In the genomic region with DNA sequence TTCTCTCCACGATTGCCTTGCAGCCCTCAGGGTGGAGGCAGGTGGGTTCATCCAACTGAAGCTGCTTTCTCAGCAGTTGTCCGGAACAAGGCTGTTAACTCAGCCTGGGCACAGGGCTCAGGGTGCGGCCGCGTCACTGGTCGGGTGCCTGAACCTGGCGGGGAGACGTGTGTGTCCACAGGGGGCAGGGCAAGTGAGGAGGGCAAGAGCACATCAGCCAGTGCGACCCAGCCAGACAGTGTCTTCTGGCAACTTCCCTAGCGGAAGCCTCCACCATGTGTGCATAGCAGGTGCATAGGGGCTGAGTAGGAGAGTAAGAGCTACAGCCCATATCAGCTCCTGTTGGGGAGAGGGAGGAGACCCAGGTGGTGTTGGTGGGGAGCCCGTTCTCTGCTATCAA, we compare ENCODE assay signal across 20 cellular contexts.
DNase-seq lines count a peak whose midpoint lies in the region; ATAC-seq, FAIRE-seq and TF ChIP-seq lines count a peak whose summit lies in the region.
"Had no signal": no experiment of that assay in that cellular context is flagged by ENCODE, and none has a peak within 500 bp of the region (broad histone marks: within the 10 kb centered on the region; RNA-seq: fewer than 3 reads in every experiment).

No MANE protein-coding gene starts in this region.

- no peaks in the 10 kb centered on the region for H4K20me1 ChIP-seq in H1 (replicated peaks in 1 of 2; ENCODE audit: control insufficient read depth in 1 of 2, insufficient read depth in 2 of 2, low read length in 2 of 2)

- H3K9ac ChIP-seq in H1 (replicated peaks in 1 of 4; ENCODE audit: extremely low read depth in 1 of 4, low read depth in 3 of 4, low read length in 3 of 4) (no peak overlapping the region), neuronal stem cell (ENCODE audit: low read depth, low read length, poor library complexity) (peak overlapping the region; percentile 53)

- H3K14ac ChIP-seq in H1 (ENCODE audit: insufficient read length) (no peak overlapping the region), neuronal stem cell (ENCODE audit: low read length) (no peak overlapping the region)

- peak in 2 of 3 donors; percentile 41 to 48 for DNase-seq in right cardiac atrium
- DNase-seq in right atrium auricular region (ENCODE audit: low spot score) = no peak
- DNase-seq in H1 (ENCODE audit: low read depth in 1 of 2, low spot score in 2 of 2) = no peak
- no peak for DNase-seq in neuronal stem cell (ENCODE audit: low spot score)
- no peak for DNase-seq in Caco-2
- no peak for DNase-seq in foreskin keratinocyte
- no peak for DNase-seq in NAMALWA (ENCODE audit: low spot score)
- DNase-seq: AML-193; CD4-positive, alpha-beta T cell; DMS153; DMS79; GDM1 had no signal

- H2BK20ac ChIP-seq in H1 (ENCODE audit: low read length) = no peak overlapping the region

- H4K91ac ChIP-seq in H1 (replicated peaks; ENCODE audit: insufficient read length, low read length) = no peak overlapping the region
- H4K91ac ChIP-seq in neuronal stem cell (ENCODE audit: low read depth, low read length, poor library complexity) = no peak overlapping the region

- no peak overlapping the region for H3K4me3 Mint-ChIP-seq in stimulated activated memory B cell treated with anti-CD40 and anti-IgM and Interleukin-4, amounts not matched to agents 10 μg/mL and 1 μg/mL and 100 μg/mL, for 72 hours
- no peak overlapping the region for H3K4me3 Mint-ChIP-seq in Caco-2 (ENCODE audit: unreplicated experiment)
- H3K4me3 Mint-ChIP-seq: CD4-positive, alpha-beta T cell; GM23338 had no signal

- 94% methylated on average over 11 of the region's 11 CpGs for WGBS in right cardiac atrium
- 93% methylated on average over 10 of the region's 11 CpGs; no CpG with 5 or more reads in 1 of the 2 experiments for WGBS in H1 (ENCODE audit: extremely low coverage in 1 of 2, insufficient coverage in 1 of 2, insufficient read length in 1 of 2, insufficient replicate concordance in 2 of 2, low coverage in 1 of 2, low lambda C conversion rate in 2 of 2, missing lambda C conversion rate in 1 of 2), 2 experiments
- WGBS in neuronal stem cell (ENCODE audit: extremely low coverage in 2 of 2, insufficient read length in 2 of 2, insufficient replicate concordance in 1 of 2), 2 donors = no CpG with 5 or more reads among the region's 11 CpGs

- H3K56ac ChIP-seq in H1 (replicated peaks; ENCODE audit: insufficient read length, low read depth, low read length) = no peak overlapping the region

- no peaks in the 10 kb centered on the region for H3K27me3 ChIP-seq in right cardiac atrium (ENCODE audit: control insufficient read depth, insufficient read depth)
- no peaks in the 10 kb centered on the region for H3K27me3 ChIP-seq in right atrium auricular region
- H3K27me3 ChIP-seq in H1 (replicated peaks in 1 of 4; ENCODE audit: control insufficient read depth in 3 of 4, extremely low read depth in 1 of 4, insufficient read depth in 3 of 4, low read length in 3 of 4) = no peaks in the 10 kb centered on the region
- H3K27me3 ChIP-seq in neuronal stem cell (ENCODE audit: control insufficient read depth in 3 of 3, insufficient read depth in 3 of 3, low read depth in 1 of 3, low read length in 3 of 3) = no peaks in the 10 kb centered on the region
- no peaks in the 10 kb centered on the region for H3K27me3 ChIP-seq in Caco-2 (replicated peaks; ENCODE audit: control insufficient read depth, insufficient read depth, low read length)
- no peaks in the 10 kb centered on the region for H3K27me3 ChIP-seq in foreskin keratinocyte

- no peak for TF ChIP-seq POLR2A in H1 (IDR thresholded peaks at IDR 0.05; ENCODE audit: control extremely low read depth in 1 of 2, low read depth in 2 of 2, low read length in 2 of 2)

- H3K27ac Mint-ChIP-seq in stimulated activated memory B cell treated with anti-CD40 and anti-IgM and Interleukin-4, amounts not matched to agents 10 μg/mL and 1 μg/mL and 100 μg/mL, for 72 hours = no peak overlapping the region
- no peak overlapping the region for H3K27ac Mint-ChIP-seq in Caco-2 (ENCODE audit: unreplicated experiment)
- H3K27ac Mint-ChIP-seq: CD4-positive, alpha-beta T cell; GM23338 had no signal

- H3K79me1 ChIP-seq in H1 (ENCODE audit: low read depth, low read length) = no peaks in the 10 kb centered on the region
- no peaks in the 10 kb centered on the region for H3K79me1 ChIP-seq in neuronal stem cell (ENCODE audit: low read depth, low read length)

- H2BK12ac ChIP-seq in H1 (ENCODE audit: low read depth, low read length) (0 out of 2 replicates have a peak overlapping the region, but pooled peaks have one; percentile 19), neuronal stem cell (ENCODE audit: low read length) (peak overlapping the region; percentile 36)

- no peaks in the 10 kb centered on the region for H3K36me3 Mint-ChIP-seq in stimulated activated memory B cell treated with anti-CD40 and anti-IgM and Interleukin-4, amounts not matched to agents 10 μg/mL and 1 μg/mL and 100 μg/mL, for 72 hours
- H3K36me3 Mint-ChIP-seq in Caco-2 (ENCODE audit: insufficient read depth, unreplicated experiment) = no peaks in the 10 kb centered on the region

- ATAC-seq in right cardiac atrium (no peak), foreskin keratinocyte (no peak)
- ATAC-seq in stimulated activated memory B cell treated with anti-CD40 and anti-IgM and Interleukin-4, amounts not matched to agents 10 μg/mL and 1 μg/mL and 100 μg/mL, for 72 hours = peak; percentile 53
- ATAC-seq: A549 had no signal

- H2BK120ac ChIP-seq in H1 (replicated peaks; ENCODE audit: low read depth, low read length) (no peak overlapping the region), neuronal stem cell (ENCODE audit: low read depth, low read length) (no peak overlapping the region)

- TF ChIP-seq RAD21 in H1 (IDR thresholded peaks at IDR 0.05 in 1 of 2, conservative IDR thresholded peaks at IDR 0.05 in 1 of 2; ENCODE audit: low read depth in 2 of 2, low read length in 2 of 2) = no peak

- H3K4me3 ChIP-seq in right cardiac atrium (ENCODE audit: low read length) (no peak overlapping the region), right atrium auricular region (no peak overlapping the region), H1 (ENCODE audit: extremely low read depth in 1 of 4, insufficient read depth in 2 of 4, low read depth in 3 of 4, low read length in 4 of 4) (no peak overlapping the region), neuronal stem cell (ENCODE audit: low read length in 2 of 2) (no peak overlapping the region), Caco-2 (ENCODE audit: low read depth, low read length) (no peak overlapping the region)
- H3K4me3 ChIP-seq: A549, GM23338 had no signal

- H3K4ac ChIP-seq in H1 (replicated peaks; ENCODE audit: insufficient read length, low read depth, low read length) (no peak overlapping the region), neuronal stem cell (ENCODE audit: low read length) (no peak overlapping the region)

- no peaks in the 10 kb centered on the region for H3K4me1 Mint-ChIP-seq in stimulated activated memory B cell treated with anti-CD40 and anti-IgM and Interleukin-4, amounts not matched to agents 10 μg/mL and 1 μg/mL and 100 μg/mL, for 72 hours
- H3K4me1 Mint-ChIP-seq in Caco-2 (ENCODE audit: low read depth, unreplicated experiment) = peaks cover 4% of the 10 kb centered on the region

- POLR2A ChIA-PET in H1 (lab: Charles Lee; ENCODE audit: partially characterized antibody) (no interaction called here), Caco-2 (lab: Charles Lee) (no interaction called here)

- H3K23me2 ChIP-seq in H1 (ENCODE audit: low read depth, low read length) = no peaks in the 10 kb centered on the region

- no peaks in the 10 kb centered on the region for H3K36me3 ChIP-seq in right atrium auricular region
- H3K36me3 ChIP-seq in H1 (ENCODE audit: control insufficient read depth in 2 of 4, insufficient read depth in 4 of 4, low read length in 3 of 4) = no peaks in the 10 kb centered on the region
- H3K36me3 ChIP-seq in neuronal stem cell (replicated peaks in 1 of 2; ENCODE audit: control insufficient read depth in 2 of 2, insufficient read depth in 2 of 2, low read length in 2 of 2) = no peaks in the 10 kb centered on the region
- no peaks in the 10 kb centered on the region for H3K36me3 ChIP-seq in Caco-2 (ENCODE audit: control insufficient read depth, insufficient read depth, low read length)

- CTCF ChIA-PET in H1 (lab: Charles Lee; ENCODE audit: partially characterized antibody) (interaction anchor here (0.6 to 1.4 kb wide), 4 partner anchors 84 to 646 kb away, joined by 3 to 9 read pairs (median 3); no protein-coding TSS in a partner anchor), Caco-2 (lab: Charles Lee) (no interaction called here)

- BruUV-seq in Caco-2 (replicated peaks; lab: Mats Ljungman, UMichigan) = no TSS peak

- H4K5ac ChIP-seq in H1 (ENCODE audit: insufficient read length, low read depth, low read length) = no peak overlapping the region

- no peaks in the 10 kb centered on the region for H3K9me3 ChIP-seq in right cardiac atrium (ENCODE audit: control insufficient read depth, low read length)
- no peaks in the 10 kb centered on the region for H3K9me3 ChIP-seq in right atrium auricular region
- H3K9me3 ChIP-seq in H1 (ENCODE audit: insufficient read depth in 2 of 2, low read depth in 1 of 2, low read length in 1 of 2) = no peaks in the 10 kb centered on the region
- no peaks in the 10 kb centered on the region for H3K9me3 ChIP-seq in neuronal stem cell (replicated peaks in 1 of 2; ENCODE audit: control insufficient read depth in 2 of 2, insufficient read depth in 1 of 2, low read depth in 1 of 2, low read length in 2 of 2)
- H3K9me3 ChIP-seq in Caco-2 = no peaks in the 10 kb centered on the region
- H3K9me3 ChIP-seq: A549 had no signal

- H3K4me2 ChIP-seq in H1 (ENCODE audit: insufficient read depth in 1 of 2, low read depth in 2 of 2, low read length in 2 of 2) (no peak overlapping the region), neuronal stem cell (ENCODE audit: insufficient read depth, low read length, poor library complexity, severe bottlenecking) (no peak overlapping the region)
- H3K4me2 ChIP-seq: A549, GM23338 had no signal

- H3K4me1 ChIP-seq in right cardiac atrium (ENCODE audit: control insufficient read depth, insufficient read depth, low read length) (peaks cover 2% of the 10 kb centered on the region), right atrium auricular region (no peaks in the 10 kb centered on the region), H1 (replicated peaks in 1 of 4; ENCODE audit: control insufficient read depth in 3 of 4, insufficient read depth in 4 of 4, low read length in 3 of 4) (peaks cover 0 to 4% (median 0%) of the 10 kb centered on the region in 4 experiments; a peak in 2 of 7 replicates), neuronal stem cell (ENCODE audit: control insufficient read depth in 2 of 2, insufficient read depth in 1 of 2, low read depth in 1 of 2, low read length in 2 of 2) (no peaks in the 10 kb centered on the region), Caco-2 (peaks cover 16% of the 10 kb centered on the region), foreskin keratinocyte (no peaks in the 10 kb centered on the region)
- H3K4me1 ChIP-seq: A549 had no signal

- TF ChIP-seq EP300 in H1 (IDR thresholded peaks at IDR 0.05; ENCODE audit: borderline replicate concordance in 1 of 2, low read depth in 2 of 2, low read length in 2 of 2) = no peak

- TF ChIP-seq CTCF in right atrium auricular region (IDR thresholded peaks at IDR 0.05) (no peak), H1 (IDR thresholded peaks at IDR 0.05; ENCODE audit: control extremely low read depth in 1 of 3, insufficient read depth in 1 of 3, low read depth in 1 of 3, low read length in 3 of 3) (no peak), Caco-2 (IDR thresholded peaks at IDR 0.05; ENCODE audit: insufficient read depth in 1 of 2, low read depth in 1 of 2, low read length in 1 of 2, severe bottlenecking in 1 of 2, unreplicated experiment in 1 of 2) (no peak), foreskin keratinocyte (conservative IDR thresholded peaks at IDR 0.05) (no peak)

- no peak overlapping the region for H4K8ac ChIP-seq in H1 (ENCODE audit: extremely low read depth, insufficient read depth, low read length)
- H4K8ac ChIP-seq in neuronal stem cell (ENCODE audit: low read depth, low read length) = no peak overlapping the region

- no peak for FAIRE-seq in H1 (lab: Jason Lieb, UNC)
- FAIRE-seq: A549, GM12892, GM18507 had no signal

- H3K27me3 Mint-ChIP-seq in stimulated activated memory B cell treated with anti-CD40 and anti-IgM and Interleukin-4, amounts not matched to agents 10 μg/mL and 1 μg/mL and 100 μg/mL, for 72 hours = peaks cover 2% of the 10 kb centered on the region
- H3K27me3 Mint-ChIP-seq in Caco-2 (ENCODE audit: insufficient read depth, unreplicated experiment) = no peaks in the 10 kb centered on the region
- H3K27me3 Mint-ChIP-seq: CD4-positive, alpha-beta T cell had no signal

- H3K18ac ChIP-seq in H1 (ENCODE audit: extremely low read depth, low read length) (no peak overlapping the region), neuronal stem cell (ENCODE audit: low read length) (peak overlapping the region; percentile 68)

- H3K23ac ChIP-seq in H1 (ENCODE audit: insufficient read length) (no peak overlapping the region), neuronal stem cell (ENCODE audit: low read depth, low read length, poor library complexity) (peak overlapping the region; percentile 37)

- H3K79me2 ChIP-seq in H1 (ENCODE audit: control insufficient read depth in 1 of 2, insufficient read depth in 2 of 2, low read length in 2 of 2) = no peaks in the 10 kb centered on the region

- no peaks in the 10 kb centered on the region for H3K9me3 Mint-ChIP-seq in stimulated activated memory B cell treated with anti-CD40 and anti-IgM and Interleukin-4, amounts not matched to agents 10 μg/mL and 1 μg/mL and 100 μg/mL, for 72 hours
- H3K9me3 Mint-ChIP-seq in Caco-2 (ENCODE audit: unreplicated experiment) = no peaks in the 10 kb centered on the region
- H3K9me3 Mint-ChIP-seq: CD4-positive, alpha-beta T cell; GM23338 had no signal

- intact Hi-C loops in right cardiac atrium (cut with DNase I) (no loop called here), Caco-2 (cut with micrococcal nuclease; ENCODE audit: unreplicated experiment) (loop anchor here (10.0 kb wide), 1 partner anchor 280 kb away; no protein-coding TSS in a partner anchor)

- H2BK15ac ChIP-seq in H1 (ENCODE audit: low read length) (no peak overlapping the region), neuronal stem cell (ENCODE audit: low read length) (no peak overlapping the region)

- no peak overlapping the region for H2AFZ ChIP-seq in H1 (ENCODE audit: low read length)
- no peak overlapping the region for H2AFZ ChIP-seq in neuronal stem cell (ENCODE audit: low read length)

- H3K27ac ChIP-seq in right cardiac atrium (ENCODE audit: low read length) = no peak overlapping the region
- H3K27ac ChIP-seq in right atrium auricular region = no peak overlapping the region
- H3K27ac ChIP-seq in H1 (ENCODE audit: low read depth, low read length) = no peak overlapping the region
- no peak overlapping the region for H3K27ac ChIP-seq in neuronal stem cell (replicated peaks; ENCODE audit: low read length)
- H3K27ac ChIP-seq in foreskin keratinocyte = no peak overlapping the region
- H3K27ac ChIP-seq: 22Rv1, A549, C4-2B, HL-60 had no signal

- H2BK5ac ChIP-seq in H1 (ENCODE audit: low read depth, low read length) = no peak overlapping the region
- H2BK5ac ChIP-seq in neuronal stem cell (ENCODE audit: low read length) = no peak overlapping the region

- H2AK5ac ChIP-seq in H1 (ENCODE audit: low read depth, low read length) = no peak overlapping the region
- H2AK5ac ChIP-seq in neuronal stem cell (ENCODE audit: low read depth, low read length) = no peak overlapping the region

Comparison
In these comparisons a context has a peak if more than half of its experiments do, and no peak if none do; other contexts are left out.
1. DNase-seq: peak in right cardiac atrium (2 of 3); none in right atrium auricular region (single experiment), H1 (0 of 2), neuronal stem cell (single experiment), Caco-2 (0 of 2), foreskin keratinocyte (0 of 2) and NAMALWA (single experiment).